ENCODE assay signal across 1 cellular context in the genomic region with DNA sequence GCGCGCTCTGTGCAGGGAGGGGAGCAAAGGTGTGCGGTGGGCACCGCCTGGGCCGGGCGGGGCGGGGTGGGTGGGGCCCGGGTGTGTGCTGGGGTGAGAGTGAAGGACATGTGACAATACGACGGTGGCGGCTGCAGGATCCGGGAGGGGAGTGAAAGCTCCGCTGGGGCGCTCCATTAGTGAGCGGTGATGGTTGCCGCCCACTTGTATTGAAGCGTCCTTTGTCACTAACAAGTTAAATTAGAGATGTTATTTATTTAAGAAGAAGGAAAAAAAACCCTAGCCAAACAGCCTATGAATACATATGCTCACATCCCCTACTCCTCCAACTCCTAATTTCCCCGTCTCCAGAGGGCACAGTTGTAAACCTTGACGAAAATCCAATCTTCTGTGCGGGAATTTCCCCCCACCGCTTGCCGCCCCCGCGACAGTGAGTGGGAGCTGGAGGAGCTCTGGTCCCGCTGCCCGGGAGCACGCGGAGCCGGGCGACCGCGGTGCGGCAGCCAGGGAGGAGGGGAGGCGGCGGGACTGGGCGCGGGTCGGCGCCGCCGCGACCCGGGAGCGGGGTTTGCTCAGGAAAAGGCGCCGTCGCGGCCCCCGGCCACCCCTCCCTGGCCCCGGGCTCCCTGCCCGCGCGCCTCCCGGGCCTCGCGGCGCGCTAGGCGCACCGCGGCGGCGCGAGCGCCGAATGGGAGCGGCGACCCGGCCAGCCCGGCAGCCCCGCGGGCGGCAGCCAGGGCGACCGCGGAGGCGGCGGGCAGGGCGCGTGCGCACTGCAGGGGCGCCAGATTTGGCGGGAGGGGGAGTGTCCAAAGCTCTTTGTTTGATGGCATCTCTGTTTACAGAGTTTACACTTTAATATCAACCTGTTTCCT.
TF ChIP-seq lines count a peak whose summit lies in the region.

Gene MYB, plus strand, starts transcription at position 851 of the 875 bp plus-strand sequence. CDS start 206 bp downstream, outside the sequence.

TF ChIP-seq in endothelial cell of umbilical vein, 7 proteins besides CTCF, POLR2A, EP300 and RAD21 (continued from another document):
- TF ChIP-seq GATA2 (IDR thresholded peaks at IDR 0.05; ENCODE audit: insufficient read depth, insufficient read length, low read depth, low read length) (no peak), EZH2 (IDR thresholded peaks at IDR 0.05; ENCODE audit: borderline replicate concordance, low read depth, low read length, severe bottlenecking) (peak; percentile 9), MYC (IDR thresholded peaks at IDR 0.05; ENCODE audit: low read depth, low read length) (no peak), JUN (IDR thresholded peaks at IDR 0.05; ENCODE audit: borderline replicate concordance, insufficient read depth, insufficient read length, low read depth) (no peak), FOS (IDR thresholded peaks at IDR 0.05; ENCODE audit: borderline replicate concordance, insufficient read depth, low read length) (no peak)
- TF ChIP-seq, protein P1, sequence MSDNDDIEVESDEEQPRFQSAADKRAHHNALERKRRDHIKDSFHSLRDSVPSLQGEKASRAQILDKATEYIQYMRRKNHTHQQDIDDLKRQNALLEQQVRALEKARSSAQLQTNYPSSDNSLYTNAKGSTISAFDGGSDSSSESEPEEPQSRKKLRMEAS (IDR thresholded peaks at IDR 0.05; ENCODE audit: insufficient read depth, insufficient read length) = no peak
